Comparison of ENCODE assay signal across 22 cellular contexts in genomic region chr16:57837305-57838125, GRCh38. TPM values are rescaled to one million over a fixed set of nuclear protein-coding genes. Genes with fewer than 3 reads are reported as not detected.
DNase-seq lines count a peak whose midpoint lies in the region; FAIRE-seq and TF ChIP-seq lines count a peak whose summit lies in the region.
"Had no signal": no experiment of that assay in that cellular context is flagged by ENCODE, and none has a peak within 500 bp of the region (broad histone marks: within the 10 kb centered on the region; RNA-seq: fewer than 3 reads in every experiment).

No MANE protein-coding gene starts in this region.

- peak overlapping the region; percentile 46 for H3K27ac Mint-ChIP-seq in progenitor cell of endocrine pancreas
- H3K27ac Mint-ChIP-seq: activated B cell treated with CpG ODN at 0.5 μM for 24 hours; activated CD8-positive, alpha-beta T cell treated with anti-CD3 and anti-CD28 coated beads for 36 hours; CD8-positive, alpha-beta T cell; stimulated activated naive B cell treated with anti-CD40 and anti-IgM and Interleukin-4, amounts not matched to agents 10 μg/mL and 1 μg/mL and 100 μg/mL, for 72 hours; T-helper 2 cell treated with Interferon-gamma antibody and Interleukin-4, amounts not matched to agents 5 μg/mL and 100 μg/mL, for 36 hours had no signal

- H3K9me3 Mint-ChIP-seq in progenitor cell of endocrine pancreas (ENCODE audit: low read depth): no peaks in the 10 kb centered on the region
- H3K9me3 Mint-ChIP-seq: activated B cell treated with CpG ODN at 0.5 μM for 24 hours; activated CD8-positive, alpha-beta T cell treated with anti-CD3 and anti-CD28 coated beads for 36 hours; activated T-cell treated with anti-CD3 and anti-CD28 coated beads, Interleukin-2, amount 50 U/mL, for 4 hours; CD8-positive, alpha-beta T cell; stimulated activated naive B cell treated with anti-CD40 and anti-IgM and Interleukin-4, amounts not matched to agents 10 μg/mL and 1 μg/mL and 100 μg/mL, for 72 hours; T-helper 2 cell treated with Interferon-gamma antibody and Interleukin-4, amounts not matched to agents 5 μg/mL and 100 μg/mL, for 36 hours had no signal

- H3K4me3 Mint-ChIP-seq in progenitor cell of endocrine pancreas (ENCODE audit: low read depth): no peak overlapping the region
- H3K4me3 Mint-ChIP-seq: activated B cell treated with CpG ODN at 0.5 μM for 24 hours; activated CD8-positive, alpha-beta T cell treated with anti-CD3 and anti-CD28 coated beads for 36 hours; activated T-cell treated with anti-CD3 and anti-CD28 coated beads, Interleukin-2, amount 50 U/mL, for 4 hours; CD8-positive, alpha-beta T cell; stimulated activated naive B cell treated with anti-CD40 and anti-IgM and Interleukin-4, amounts not matched to agents 10 μg/mL and 1 μg/mL and 100 μg/mL, for 72 hours; T-helper 2 cell treated with Interferon-gamma antibody and Interleukin-4, amounts not matched to agents 5 μg/mL and 100 μg/mL, for 36 hours had no signal

- H3K27me3 ChIP-seq in dorsolateral prefrontal cortex: no peaks in the 10 kb centered on the region
- H3K27me3 ChIP-seq: pancreas, Peyer's patch had no signal

- FAIRE-seq in HTR-8/SVneo (lab: Jason Lieb, UNC): peak; percentile 88
- FAIRE-seq: GM12891, pancreas had no signal

- peaks cover 46% of the 10 kb centered on the region for H3K27me3 Mint-ChIP-seq in progenitor cell of endocrine pancreas
- H3K27me3 Mint-ChIP-seq: activated CD8-positive, alpha-beta T cell treated with anti-CD3 and anti-CD28 coated beads for 36 hours had no signal

- intact Hi-C loops in dorsolateral prefrontal cortex (cut with DNase I): no loop called here

- H3K4me1 Mint-ChIP-seq in progenitor cell of endocrine pancreas (ENCODE audit: low read depth): peaks cover 21% of the 10 kb centered on the region
- H3K4me1 Mint-ChIP-seq: activated B cell treated with CpG ODN at 0.5 μM for 24 hours had no signal

- H3K36me3 Mint-ChIP-seq in progenitor cell of endocrine pancreas (ENCODE audit: insufficient read depth): peaks cover 1% of the 10 kb centered on the region
- H3K36me3 Mint-ChIP-seq: CD8-positive, alpha-beta T cell; stimulated activated naive B cell treated with anti-CD40 and anti-IgM and Interleukin-4, amounts not matched to agents 10 μg/mL and 1 μg/mL and 100 μg/mL, for 72 hours had no signal

- DNase-seq in HTR-8/SVneo (ENCODE audit: insufficient read length, low spot score) (no peak), NCI-H748 (lab: John Stamatoyannopoulos, UW; ENCODE audit: unreplicated experiment) (peak; percentile 89), dorsolateral prefrontal cortex (peak in 1 of 10 donors; percentile 25), progenitor cell of endocrine pancreas (ENCODE audit: low spot score, unreplicated experiment) (no peak), NCI-H1092 (lab: John Stamatoyannopoulos, UW) (no peak), G401 (ENCODE audit: low spot score) (no peak)
- no peak for DNase-seq in stimulated activated CD4-positive, alpha-beta T cell treated with anti-CD3 and anti-CD28 coated beads, Interleukin-4, amount 100 ng/mL, for 24 hours
- DNase-seq: activated B cell treated with CpG ODN at 0.5 μM for 24 hours; activated CD8-positive, alpha-beta T cell treated with anti-CD3 and anti-CD28 coated beads for 36 hours; activated naive CD4-positive, alpha-beta T cell treated with Interleukin-2 at 50 U/mL for 16 hours; activated T-cell treated with anti-CD3 and anti-CD28 coated beads, Interleukin-2, amount 50 U/mL, for 4 hours; amniotic stem cell; CD8-positive, alpha-beta T cell; GM23248; NCI-H226; Peyer's patch; stimulated activated naive B cell treated with anti-CD40 and anti-IgM and Interleukin-4, amounts not matched to agents 10 μg/mL and 1 μg/mL and 100 μg/mL, for 72 hours; tibial artery had no signal

- in situ Hi-C loops in G401 (cut with HindIII; ENCODE audit: low sequenced_read_pairs): no loop called here

- H3K27ac ChIP-seq in dorsolateral prefrontal cortex: peak overlapping the region in 35 of 59 donors; percentile 2 to 75 (median 49)
- H3K27ac ChIP-seq: gastroesophageal sphincter, GM23248, pancreas, Peyer's patch, tibial artery had no signal

- TF ChIP-seq CTCF in dorsolateral prefrontal cortex (IDR thresholded peaks at IDR 0.05 in 54 of 56, conservative IDR thresholded peaks at IDR 0.05 in 2 of 56; ENCODE audit: low read depth in 1 of 56, partially characterized antibody in 56 of 56) (no peak), progenitor cell of endocrine pancreas (IDR thresholded peaks at IDR 0.05; ENCODE audit: unreplicated experiment) (no peak)

- peak overlapping the region in 9 of 59 donors; percentile 12 to 33 (median 17) for H3K4me3 ChIP-seq in dorsolateral prefrontal cortex
- H3K4me3 ChIP-seq: gastroesophageal sphincter, GM23248, pancreas, Peyer's patch, tibial artery had no signal

RNA-seq across cellular contexts. Expression of gene KIFC3, which starts 35.2 kb away (rescaled TPM):
- total RNA-seq in dorsolateral prefrontal cortex (10 to 100 TPM; 29.4 to 72.9 (median 48.3) TPM), progenitor cell of endocrine pancreas (27.6 and 34.5 TPM in 2 replicates)
- total RNA-seq in G401 (2014; rRNA removed; shearing (Covaris generic)): 44.3 and 53.5 TPM in 2 replicates
